Comparison of ENCODE assay signal across 8 cellular contexts in the genomic region with DNA sequence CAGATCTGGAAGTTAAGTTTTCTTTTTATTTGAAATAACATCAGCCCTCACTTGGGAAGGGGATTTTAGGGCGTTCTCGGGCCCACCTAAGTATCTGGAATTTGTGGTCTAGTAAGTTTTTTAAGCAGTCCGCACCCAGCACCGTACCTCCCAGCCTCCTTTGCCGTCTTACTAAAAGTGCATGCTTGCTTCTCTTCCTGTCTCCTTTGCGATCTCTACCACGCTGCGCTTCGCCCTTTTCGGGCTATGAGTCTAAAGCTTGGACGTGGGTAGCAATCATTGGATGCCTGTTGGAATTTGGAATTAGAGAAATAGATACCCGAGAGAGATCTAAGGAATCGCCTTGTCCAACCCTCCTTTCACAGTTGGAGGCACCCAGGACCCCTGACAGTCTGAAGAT. TPM values are rescaled to one million over a fixed set of nuclear protein-coding genes. Genes with fewer than 3 reads are reported as not detected.
DNase-seq lines count a peak whose midpoint lies in the region; TF ChIP-seq lines count a peak whose summit lies in the region.

No MANE protein-coding gene starts in this region.

- H3K79me2 ChIP-seq in fibroblast of lung (ENCODE audit: control insufficient read depth, insufficient read depth, low read length) (peaks cover 50% of the 10 kb centered on the region), neural progenitor cell (ENCODE audit: low read depth) (no peaks in the 10 kb centered on the region)

- peak overlapping the region in 8 of 10 experiments; percentile 67 to 82 (median 74); a peak in 12 of 20 replicates for H3K4me3 ChIP-seq in BLaER1 treated with 17β-estradiol and CSF1 and Interleukin-3, amounts not matched to agents 10 nM and 100 nM
- H3K4me3 ChIP-seq in Peyer's patch (peak overlapping the region in 3 of 4 donors; percentile 42 to 80 (median 76)), fibroblast of lung (replicated peaks in 1 of 4; ENCODE audit: control extremely low read depth in 1 of 4, insufficient read depth in 1 of 4, low read depth in 3 of 4, low read length in 4 of 4) (peak overlapping the region; percentile 67 to 88 (median 79)), neural progenitor cell (peak overlapping the region; percentile 69)

- peaks cover 28 to 43% (median 32%) of the 10 kb centered on the region in 11 experiments for H3K27me3 ChIP-seq in BLaER1 treated with 17β-estradiol and CSF1 and Interleukin-3, amounts not matched to agents 10 nM and 100 nM
- H3K27me3 ChIP-seq in Peyer's patch, result no peaks in the 10 kb centered on the region
- H3K27me3 ChIP-seq in fibroblast of lung (ENCODE audit: control insufficient read depth, insufficient read depth, low read length), result no peaks in the 10 kb centered on the region
- peaks cover 48% of the 10 kb centered on the region for H3K27me3 ChIP-seq in neural progenitor cell

- H3K27ac Mint-ChIP-seq in neural progenitor cell, result no peak overlapping the region

- peaks cover 36% of the 10 kb centered on the region for H3K4me1 Mint-ChIP-seq in neural progenitor cell

- H3K4me2 ChIP-seq in BLaER1 treated with 17β-estradiol and CSF1 and Interleukin-3, amounts not matched to agents 10 nM and 100 nM, result peak overlapping the region in 10 of 11 experiments; percentile 89 to 100 (median 96); a peak in 21 of 22 replicates
- H3K4me2 ChIP-seq in fibroblast of lung (ENCODE audit: extremely low read depth, insufficient read depth, low read length) (peak overlapping the region; percentile 83), neural progenitor cell (peak overlapping the region; percentile 96)

- H3K4me1 ChIP-seq in BLaER1 treated with 17β-estradiol and CSF1 and Interleukin-3, amounts not matched to agents 10 nM and 100 nM, result peaks cover 4 to 35% (median 27%) of the 10 kb centered on the region in 10 experiments; a peak in 18 of 20 replicates
- peaks cover 0 to 7% (median 0%) of the 10 kb centered on the region in 4 donors for H3K4me1 ChIP-seq in Peyer's patch
- no peaks in the 10 kb centered on the region for H3K4me1 ChIP-seq in fibroblast of lung (ENCODE audit: control insufficient read depth, extremely low read depth, insufficient read depth, low read length)
- peaks cover 25% of the 10 kb centered on the region for H3K4me1 ChIP-seq in neural progenitor cell

- no peaks in the 10 kb centered on the region for H3K36me3 Mint-ChIP-seq in neural progenitor cell

- H3K27ac ChIP-seq in BLaER1 treated with 17β-estradiol and CSF1 and Interleukin-3, amounts not matched to agents 10 nM and 100 nM, result no peak overlapping the region
- H3K27ac ChIP-seq in Peyer's patch, result peak overlapping the region in 1 of 4 donors; percentile 72
- H3K27ac ChIP-seq in fibroblast of lung (ENCODE audit: insufficient read depth, low read length), result peak overlapping the region; percentile 86
- no peak overlapping the region for H3K27ac ChIP-seq in neural progenitor cell

- peak overlapping the region; percentile 84 for H3K4me3 Mint-ChIP-seq in neural progenitor cell

- no peak for TF ChIP-seq POLR2A in Peyer's patch (IDR thresholded peaks at IDR 0.05)

- no peak overlapping the region for H3K9ac ChIP-seq in BLaER1 treated with 17β-estradiol and CSF1 and Interleukin-3, amounts not matched to agents 10 nM and 100 nM
- H3K9ac ChIP-seq in fibroblast of lung (ENCODE audit: insufficient read depth, low read length) (peak overlapping the region; percentile 81), neural progenitor cell (no peak overlapping the region)

- H3F3A ChIP-seq in neural progenitor cell (ENCODE audit: low read depth), result peaks cover 22% of the 10 kb centered on the region

- peaks cover 24% of the 10 kb centered on the region for H3K27me3 Mint-ChIP-seq in neural progenitor cell (ENCODE audit: insufficient read depth, low read depth)

- no peak for TF ChIP-seq CTCF in Peyer's patch (IDR thresholded peaks at IDR 0.05)
- TF ChIP-seq CTCF in fibroblast of lung (conservative IDR thresholded peaks at IDR 0.05 in 1 of 2, IDR thresholded peaks at IDR 0.05 in 1 of 2; ENCODE audit: low read depth in 1 of 2, low read length in 2 of 2), result no peak
- no peak for TF ChIP-seq CTCF in neural progenitor cell (IDR thresholded peaks at IDR 0.05)

- H4K20me1 ChIP-seq in BLaER1 treated with 17β-estradiol and CSF1 and Interleukin-3, amounts not matched to agents 10 nM and 100 nM, result peaks cover 0 to 9% (median 0%) of the 10 kb centered on the region in 11 experiments; a peak in 4 of 22 replicates
- H4K20me1 ChIP-seq in fibroblast of lung (ENCODE audit: control insufficient read depth, extremely low read depth, insufficient read depth, low read length) (no peaks in the 10 kb centered on the region), neural progenitor cell (ENCODE audit: low read depth) (no peaks in the 10 kb centered on the region)

- no peak for DNase-seq in Peyer's patch
- no peak for DNase-seq in fibroblast of lung (ENCODE audit: low read depth in 2 of 2)
- peak; percentile 28 for DNase-seq in neural progenitor cell (ENCODE audit: low spot score)
- DNase-seq in C1 segment of cervical spinal cord (lab: John Stamatoyannopoulos, UW), result no peak
- no peak for DNase-seq in COLO668 (lab: John Stamatoyannopoulos, UW; ENCODE audit: unreplicated experiment)
- no peak for DNase-seq in NCI-H748 (lab: John Stamatoyannopoulos, UW; ENCODE audit: unreplicated experiment)
- DNase-seq in 8988T, result no peak

- no peaks in the 10 kb centered on the region for H3K9me3 Mint-ChIP-seq in neural progenitor cell

- no peaks in the 10 kb centered on the region for H3K9me3 ChIP-seq in BLaER1 treated with 17β-estradiol and CSF1 and Interleukin-3, amounts not matched to agents 10 nM and 100 nM (replicated peaks in 1 of 11)
- H3K9me3 ChIP-seq in Peyer's patch (no peaks in the 10 kb centered on the region), fibroblast of lung (ENCODE audit: control insufficient read depth, insufficient read depth, low read depth, low read length) (no peaks in the 10 kb centered on the region), neural progenitor cell (ENCODE audit: low read depth) (no peaks in the 10 kb centered on the region)

- no peak overlapping the region for H2AFZ ChIP-seq in fibroblast of lung (ENCODE audit: low read length)
- H2AFZ ChIP-seq in neural progenitor cell (replicated peaks), result peak overlapping the region; percentile 95

- no peaks in the 10 kb centered on the region for H3K36me3 ChIP-seq in BLaER1 treated with 17β-estradiol and CSF1 and Interleukin-3, amounts not matched to agents 10 nM and 100 nM
- H3K36me3 ChIP-seq in Peyer's patch, result no peaks in the 10 kb centered on the region
- peaks cover 2% of the 10 kb centered on the region for H3K36me3 ChIP-seq in fibroblast of lung (ENCODE audit: control insufficient read depth, insufficient read depth, low read length)
- H3K36me3 ChIP-seq in neural progenitor cell, result no peaks in the 10 kb centered on the region

RNA-seq across cellular contexts. Expression of a gene that starts 1.1 kb away (rescaled TPM):
- total RNA-seq in Peyer's patch (10 to 100 TPM; 10.7 to 59.5 (median 49.0) TPM), fibroblast of lung (58.0 and 95.5 TPM in 2 replicates), neural progenitor cell (ENCODE audit: low replicate concordance) (2.0 and 2.4 TPM in 2 replicates)
- polyA plus RNA-seq in fibroblast of lung, result 36.6 and 43.1 TPM in 2 replicates
- polyA plus RNA-seq in fibroblast of lung (2012), result 47.2 and 71.9 TPM in 2 replicates
- 88.2 and 129 TPM in 2 replicates for polyA minus RNA-seq in fibroblast of lung (ENCODE audit: low replicate concordance)
